In the genomic region with DNA sequence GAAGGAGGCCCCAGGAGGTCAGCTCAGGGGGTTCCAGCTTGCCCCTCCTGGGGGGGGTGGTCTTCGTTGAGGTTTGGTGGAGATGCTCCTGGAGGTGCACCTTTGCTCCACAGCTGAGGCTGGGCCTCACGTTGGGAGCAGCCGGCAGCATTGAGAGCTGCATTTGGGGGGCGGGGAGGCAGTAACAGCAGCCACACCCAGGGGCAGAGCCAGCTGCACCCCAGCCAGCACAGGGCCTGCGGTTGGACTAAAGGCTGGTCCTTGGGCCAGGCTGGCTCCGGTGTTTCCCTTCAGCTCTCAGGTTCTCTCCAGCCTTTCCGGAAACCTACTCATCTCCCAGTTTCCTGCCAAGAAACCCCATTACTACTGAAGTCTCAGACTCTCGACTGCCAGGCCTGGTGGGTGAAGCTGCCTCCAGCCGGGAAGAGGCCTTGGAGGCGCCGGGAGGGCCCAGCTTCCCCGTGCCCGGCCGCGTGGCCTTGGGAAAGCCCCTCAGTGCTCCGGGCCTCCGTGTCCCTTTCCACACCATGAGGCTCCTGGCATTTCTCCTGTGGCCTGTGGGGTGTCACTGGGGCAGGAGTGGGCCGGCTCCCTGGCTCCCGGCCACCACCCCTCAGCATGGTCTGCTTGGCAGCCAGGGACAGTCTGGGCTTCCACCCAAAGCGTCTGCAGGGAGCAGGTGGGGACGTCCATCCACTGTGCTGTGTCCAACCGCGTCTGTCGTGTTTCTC, we compare ENCODE assay signal across 11 cellular contexts. TPM values are rescaled to one million over a fixed set of nuclear protein-coding genes. Genes with fewer than 3 reads are reported as not detected.
DNase-seq lines count a peak whose midpoint lies in the region; TF ChIP-seq lines count a peak whose summit lies in the region.
"Had no signal": no experiment of that assay in that cellular context is flagged by ENCODE, and none has a peak within 500 bp of the region (broad histone marks: within the 10 kb centered on the region; RNA-seq: fewer than 3 reads in every experiment).

No MANE protein-coding gene starts in this region.

- H3K9ac ChIP-seq in mesenchymal stem cell (ENCODE audit: low read length): peak overlapping the region; percentile 50
- H3K9ac ChIP-seq: BLaER1 had no signal

- no peaks in the 10 kb centered on the region for H3K36me3 ChIP-seq in ACC112 (ENCODE audit: insufficient read depth, low read length)
- H3K36me3 ChIP-seq in MG63: no peaks in the 10 kb centered on the region; the same call in 1 of the 2 replicates
- no peaks in the 10 kb centered on the region for H3K36me3 ChIP-seq in mesenchymal stem cell (ENCODE audit: control insufficient read depth in 1 of 2, insufficient read depth in 2 of 2, low read depth in 1 of 2, low read length in 2 of 2)
- H3K36me3 ChIP-seq in brain microvascular endothelial cell (replicated peaks): no peaks in the 10 kb centered on the region
- no peaks in the 10 kb centered on the region for H3K36me3 ChIP-seq in WERI-Rb-1
- H3K36me3 ChIP-seq: BLaER1 had no signal

- H3K27me3 ChIP-seq in ACC112 (ENCODE audit: insufficient read depth, low read length): peaks cover 12% of the 10 kb centered on the region
- no peaks in the 10 kb centered on the region; the same call in 1 of the 2 replicates for H3K27me3 ChIP-seq in MG63
- peaks cover 2 to 26% of the 10 kb centered on the region in 2 experiments for H3K27me3 ChIP-seq in mesenchymal stem cell (ENCODE audit: control insufficient read depth in 1 of 2, insufficient read depth in 1 of 2, low read length in 2 of 2)
- peaks cover under 1% of the 10 kb centered on the region for H3K27me3 ChIP-seq in brain microvascular endothelial cell (replicated peaks)
- no peaks in the 10 kb centered on the region for H3K27me3 ChIP-seq in WERI-Rb-1 (ENCODE audit: insufficient read depth, low read depth, severe bottlenecking)

- H3K27ac ChIP-seq in ACC112 (ENCODE audit: low read depth, low read length) (no peak overlapping the region), mesenchymal stem cell (ENCODE audit: low read length, poor library complexity, severe bottlenecking) (no peak overlapping the region), brain microvascular endothelial cell (no peak overlapping the region), WERI-Rb-1 (no peak overlapping the region)
- H3K27ac ChIP-seq: BLaER1 had no signal

- no peak overlapping the region for H4K91ac ChIP-seq in mesenchymal stem cell (ENCODE audit: low read length)

- H2BK120ac ChIP-seq in mesenchymal stem cell (ENCODE audit: low read depth, low read length): no peak overlapping the region

- H2AK5ac ChIP-seq in mesenchymal stem cell (ENCODE audit: low read length, severe bottlenecking): no peak overlapping the region

- no peak for TF ChIP-seq CTCF in brain microvascular endothelial cell (IDR thresholded peaks at IDR 0.05; ENCODE audit: low read depth, low read length, missing control alignments)
- TF ChIP-seq CTCF in WERI-Rb-1 (IDR thresholded peaks at IDR 0.05; ENCODE audit: low read depth, low read length): no peak

- H2AFZ ChIP-seq in ACC112 (ENCODE audit: low read length, unreplicated experiment) (peak overlapping the region; percentile 39), mesenchymal stem cell (ENCODE audit: low read depth, low read length) (no peak overlapping the region)

- peak; percentile 96 for DNase-seq in MG63
- DNase-seq in dermis blood vessel endothelial cell: peak; percentile 68
- DNase-seq in mesenchymal stem cell: no peak
- DNase-seq in brain microvascular endothelial cell: no peak
- no peak for DNase-seq in activated CD4-positive, alpha-beta T cell treated with anti-CD3 and anti-CD28 coated beads, Interleukin-2, amount 50 U/mL, for 4 hours
- no peak for DNase-seq in WERI-Rb-1
- DNase-seq in NCI-H526 (lab: John Stamatoyannopoulos, UW): no peak
- DNase-seq: HCEC 1CT, SIG-M5 had no signal

- peaks cover 20% of the 10 kb centered on the region for H3K4me1 ChIP-seq in ACC112 (ENCODE audit: control insufficient read depth, insufficient read depth, low read length, unreplicated experiment)
- H3K4me1 ChIP-seq in mesenchymal stem cell (ENCODE audit: control insufficient read depth, insufficient read depth, low read depth, low read length): peaks cover 14% of the 10 kb centered on the region

- H3K79me2 ChIP-seq in ACC112 (ENCODE audit: control insufficient read depth, insufficient read depth, low read length, unreplicated experiment): no peaks in the 10 kb centered on the region

- H3K9me3 ChIP-seq in MG63 (peaks cover 6% of the 10 kb centered on the region), mesenchymal stem cell (ENCODE audit: control insufficient read depth, low read length) (peaks cover 8% of the 10 kb centered on the region), WERI-Rb-1 (ENCODE audit: severe bottlenecking) (peaks cover 7% of the 10 kb centered on the region)

- no peak overlapping the region for H4K8ac ChIP-seq in mesenchymal stem cell (ENCODE audit: low read length)

- no peaks in the 10 kb centered on the region for H3K79me1 ChIP-seq in mesenchymal stem cell (replicated peaks; ENCODE audit: low read length, poor library complexity, severe bottlenecking)

- no peak overlapping the region for H3K23ac ChIP-seq in mesenchymal stem cell (ENCODE audit: low read length in 2 of 2)

- H3K18ac ChIP-seq in mesenchymal stem cell (ENCODE audit: low read depth in 1 of 2, low read length in 2 of 2): no peak overlapping the region

- H3K4me2 ChIP-seq in mesenchymal stem cell (ENCODE audit: low read length, poor library complexity, severe bottlenecking): no peak overlapping the region
- H3K4me2 ChIP-seq: BLaER1 had no signal

- H2BK15ac ChIP-seq in mesenchymal stem cell (ENCODE audit: low read depth, poor library complexity, severe bottlenecking): no peak overlapping the region

- no peak overlapping the region for H3K4ac ChIP-seq in mesenchymal stem cell (ENCODE audit: low read depth in 1 of 2, low read length in 2 of 2)

- in situ Hi-C loops in brain microvascular endothelial cell (cut with HindIII; ENCODE audit: low pct_ligation_motif_present, low sequenced_read_pairs): loop anchor here (25.0 kb wide), 1 partner anchor 91 kb away; no protein-coding TSS in a partner anchor

- H3K4me3 ChIP-seq in ACC112 (ENCODE audit: low read depth, low read length) (no peak overlapping the region), MG63 (0 out of 2 replicates have a peak overlapping the region, but pooled peaks have one; percentile 7), mesenchymal stem cell (ENCODE audit: insufficient read depth in 1 of 2, low read depth in 1 of 2, low read length in 2 of 2) (no peak overlapping the region), brain microvascular endothelial cell (ENCODE audit: low read depth, low read length) (no peak overlapping the region), WERI-Rb-1 (ENCODE audit: low read depth, low read length) (no peak overlapping the region)
- H3K4me3 ChIP-seq: BLaER1 had no signal

- no peak overlapping the region for H2BK5ac ChIP-seq in mesenchymal stem cell (ENCODE audit: low read depth, low read length, poor library complexity, severe bottlenecking)

- H2BK12ac ChIP-seq in mesenchymal stem cell (ENCODE audit: low read length in 2 of 2): no peak overlapping the region

- no peak overlapping the region for H3K14ac ChIP-seq in mesenchymal stem cell (ENCODE audit: low read length in 2 of 2)

- 88% methylated on average over 24 of the region's 24 CpGs for WGBS in mesenchymal stem cell

RNA-seq across cellular contexts. Expression of gene BAIAP2, which starts 14.0 kb away (rescaled TPM):
- total RNA-seq in MG63 (2014; rRNA removed; shearing (Covaris generic); ENCODE audit: low replicate concordance): 34.4 and 43.9 TPM in 2 replicates
- total RNA-seq in dermis blood vessel endothelial cell: 27.7 and 53.9 TPM in 2 replicates
- polyA plus RNA-seq in mesenchymal stem cell (2013, experiment 1 of 2): 20.5 TPM
- 20.4 TPM for polyA plus RNA-seq in mesenchymal stem cell (2013, experiment 2 of 2)

RNA-seq across cellular contexts. Expression of gene CHMP6, which starts 29.3 kb away (rescaled TPM):
- total RNA-seq in MG63 (2014; rRNA removed; shearing (Covaris generic); ENCODE audit: low replicate concordance): 65.4 and 74.3 TPM in 2 replicates
- 19.2 and 28.6 TPM in 2 replicates for total RNA-seq in dermis blood vessel endothelial cell
- 12.7 TPM for polyA plus RNA-seq in mesenchymal stem cell (2013, experiment 1 of 2)
- 12.0 TPM for polyA plus RNA-seq in mesenchymal stem cell (2013, experiment 2 of 2)

Comparison
In these comparisons a context has a peak if more than half of its experiments do, and no peak if none do; other contexts are left out.
1. DNase-seq: peak in MG63 (single experiment) and dermis blood vessel endothelial cell (single experiment); none in mesenchymal stem cell (single experiment), brain microvascular endothelial cell (single experiment), activated CD4-positive, alpha-beta T cell treated with anti-CD3 and anti-CD28 coated beads, Interleukin-2, amount 50 U/mL, for 4 hours (0 of 2), WERI-Rb-1 (single experiment) and NCI-H526 (0 of 2).